Comparison of ENCODE assay signal across 11 cellular contexts in the genomic region with DNA sequence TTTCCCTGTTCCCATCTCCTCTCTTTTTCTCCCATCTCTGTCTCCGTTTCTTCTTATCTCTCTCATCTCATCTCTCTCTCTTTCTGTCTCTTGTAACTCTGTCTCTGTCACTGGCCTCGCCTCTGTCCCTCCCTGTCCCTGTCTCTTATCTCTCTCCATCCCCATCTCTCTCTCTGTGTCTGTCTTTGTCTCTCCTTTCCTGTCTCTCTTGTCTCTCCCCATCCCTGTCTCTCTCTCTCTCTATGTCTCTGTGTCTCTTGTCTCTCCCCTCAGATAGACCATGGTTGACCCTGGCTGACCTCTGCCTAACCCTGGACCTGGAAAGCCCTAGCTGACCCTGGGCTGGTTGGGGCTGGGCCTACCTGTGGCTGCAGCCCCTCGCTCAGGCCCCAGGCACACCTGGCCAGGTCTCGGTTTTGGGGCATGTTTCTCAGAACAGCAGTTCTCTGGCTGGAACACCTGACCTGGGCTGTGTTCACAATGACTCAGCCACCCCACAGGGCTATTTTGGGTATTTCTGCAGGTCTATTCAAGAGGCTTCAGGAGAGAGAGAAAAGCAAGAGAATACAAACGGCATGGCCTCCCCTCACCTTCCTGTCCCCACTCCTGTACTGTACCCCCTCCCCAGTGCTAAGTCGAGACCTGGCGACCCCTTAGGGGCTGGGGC.
DNase-seq lines count a peak whose midpoint lies in the region; ATAC-seq and TF ChIP-seq lines count a peak whose summit lies in the region.
"Had no signal": no experiment of that assay in that cellular context is flagged by ENCODE, and none has a peak within 500 bp of the region (broad histone marks: within the 10 kb centered on the region; RNA-seq: fewer than 3 reads in every experiment).

No MANE protein-coding gene starts in this region.

- H3K4me2 ChIP-seq in BLaER1, result peak overlapping the region; percentile 49; the same call in 1 of the 2 replicates
- H3K4me2 ChIP-seq in SU-DHL-6 (ENCODE audit: low read depth, low read length, poor library complexity, severe bottlenecking), result peak overlapping the region; percentile 58

- H3K79me2 ChIP-seq in SU-DHL-6 (ENCODE audit: insufficient read depth, low read length), result no peaks in the 10 kb centered on the region

- no peaks in the 10 kb centered on the region for H3K9me3 ChIP-seq in BLaER1
- no peaks in the 10 kb centered on the region for H3K9me3 ChIP-seq in SU-DHL-6 (ENCODE audit: insufficient read depth, low read length)
- no peaks in the 10 kb centered on the region for H3K9me3 ChIP-seq in right cardiac atrium (ENCODE audit: control insufficient read depth, low read length)

- no peak overlapping the region for H2AFZ ChIP-seq in SU-DHL-6 (ENCODE audit: low read depth, low read length, severe bottlenecking)

- H3K36me3 ChIP-seq in BLaER1 (no peaks in the 10 kb centered on the region), SU-DHL-6 (ENCODE audit: low read length) (no peaks in the 10 kb centered on the region)

- peak; percentile 47 for ATAC-seq in GM18867 (IDR thresholded peaks at IDR 0.05; ENCODE audit: unreplicated experiment)
- peak; percentile 38 for ATAC-seq in HG02852 (IDR thresholded peaks at IDR 0.05; ENCODE audit: unreplicated experiment)
- ATAC-seq in HG02840 (IDR thresholded peaks at IDR 0.05; ENCODE audit: low FRiP score, unreplicated experiment), result no peak
- ATAC-seq in right cardiac atrium, result no peak
- ATAC-seq in foreskin keratinocyte, result no peak
- ATAC-seq: CD8-positive, alpha-beta T cell; HCT116 had no signal

- 74% methylated on average over 7 of the region's 7 CpGs for WGBS in right cardiac atrium

- H3K4me3 ChIP-seq in BLaER1, result no peak overlapping the region
- no peak overlapping the region for H3K4me3 ChIP-seq in SU-DHL-6 (ENCODE audit: insufficient read depth, low read length, poor library complexity, severe bottlenecking)
- H3K4me3 ChIP-seq in right cardiac atrium (ENCODE audit: low read length), result no peak overlapping the region

- H3K4me1 ChIP-seq in BLaER1, result peaks cover 49% of the 10 kb centered on the region
- no peaks in the 10 kb centered on the region for H3K4me1 ChIP-seq in right cardiac atrium (ENCODE audit: control insufficient read depth, insufficient read depth, low read length)
- no peaks in the 10 kb centered on the region for H3K4me1 ChIP-seq in foreskin keratinocyte

- H3K9ac ChIP-seq in BLaER1 (no peak overlapping the region), SU-DHL-6 (ENCODE audit: low read length) (peak overlapping the region; percentile 76)

- H3K27ac ChIP-seq in BLaER1, result peak overlapping the region; percentile 22; the same call in 1 of the 2 replicates
- H3K27ac ChIP-seq in SU-DHL-6 (ENCODE audit: low read depth, low read length), result peak overlapping the region; percentile 100
- no peak overlapping the region for H3K27ac ChIP-seq in right cardiac atrium (ENCODE audit: low read length)
- H3K27ac ChIP-seq in foreskin keratinocyte, result no peak overlapping the region

- H4K20me1 ChIP-seq in BLaER1, result no peaks in the 10 kb centered on the region
- no peaks in the 10 kb centered on the region for H4K20me1 ChIP-seq in SU-DHL-6 (ENCODE audit: low read depth, low read length)

- H3F3A ChIP-seq in SU-DHL-6 (ENCODE audit: insufficient read depth), result peaks cover 18% of the 10 kb centered on the region

- no peaks in the 10 kb centered on the region for H3K9me2 ChIP-seq in SU-DHL-6 (replicated peaks; ENCODE audit: insufficient read depth, low read length)

- TF ChIP-seq CTCF in SU-DHL-6 (IDR thresholded peaks at IDR 0.05; ENCODE audit: insufficient read depth, low read length, poor library complexity, severe bottlenecking) (no peak), foreskin keratinocyte (conservative IDR thresholded peaks at IDR 0.05) (no peak)

- DNase-seq in right cardiac atrium (no peak), foreskin keratinocyte (no peak), inferior parietal cortex (ENCODE audit: extremely low spot score) (no peak)
- DNase-seq: NCI-H1048 had no signal

- no peaks in the 10 kb centered on the region for H3K27me3 ChIP-seq in BLaER1
- H3K27me3 ChIP-seq in SU-DHL-6 (ENCODE audit: low read length), result no peaks in the 10 kb centered on the region
- no peaks in the 10 kb centered on the region for H3K27me3 ChIP-seq in right cardiac atrium (ENCODE audit: control insufficient read depth, insufficient read depth)
- H3K27me3 ChIP-seq in foreskin keratinocyte, result no peaks in the 10 kb centered on the region

- intact Hi-C loops in right cardiac atrium (cut with DNase I), result loop anchor here in 1 of 4 donors (2.0 kb wide), 1 partner anchor 118 kb away; no protein-coding TSS in a partner anchor

Comparison
In these comparisons a context has a peak if more than half of its experiments do, and no peak if none do; other contexts are left out.
1. H3K27ac ChIP-seq: peak in BLaER1 (single experiment) and SU-DHL-6 (single experiment); none in right cardiac atrium (single experiment) and foreskin keratinocyte (single experiment).
2. ATAC-seq: peak in GM18867 (single experiment) and HG02852 (single experiment); none in HG02840 (single experiment), right cardiac atrium (0 of 2) and foreskin keratinocyte (single experiment).